ENCODE assay signal across 1 cellular context in the genomic region with DNA sequence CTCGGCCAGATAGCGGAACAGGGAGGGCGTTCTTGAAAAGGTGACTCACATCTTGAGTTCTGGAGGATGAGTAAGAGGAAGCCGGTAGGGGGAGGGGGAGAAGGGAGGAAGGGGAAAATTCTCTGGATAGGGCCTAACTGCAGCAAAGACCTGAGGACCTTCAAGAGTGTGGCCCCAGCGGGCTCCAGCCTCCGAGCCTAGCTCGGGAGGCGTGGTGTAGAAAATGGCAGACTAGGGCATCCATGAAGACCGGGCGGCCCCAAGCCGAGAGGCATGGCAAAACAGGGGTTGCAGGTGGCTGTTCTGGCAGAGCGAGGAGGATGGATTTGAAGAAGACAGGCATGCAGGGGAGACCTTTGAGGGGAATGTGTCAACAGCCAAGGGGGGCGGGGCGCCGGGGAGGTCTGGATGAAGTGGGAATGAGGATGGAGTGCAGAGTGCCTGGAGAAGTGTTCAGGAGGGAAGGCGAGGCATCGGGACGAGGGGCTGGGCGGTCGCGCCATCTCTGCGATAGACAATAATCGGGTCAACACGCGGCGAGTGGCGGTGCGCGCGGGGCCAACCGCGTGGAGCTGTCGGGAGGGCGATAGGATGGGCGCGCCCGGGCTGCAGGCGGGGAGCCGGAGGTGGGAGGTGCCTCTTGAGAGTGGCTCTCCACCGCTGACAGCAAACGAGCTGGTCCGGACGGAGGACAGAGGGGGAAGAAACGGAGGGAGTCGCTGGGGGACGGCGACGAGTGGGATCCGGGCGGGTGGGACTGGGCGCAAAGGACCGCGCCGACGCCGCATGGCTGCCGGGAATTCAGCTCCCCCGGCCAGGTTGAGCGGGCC.
TF ChIP-seq lines count a peak whose summit lies in the region.

No MANE protein-coding gene starts in this region.

TF ChIP-seq in H1, 55 proteins besides CTCF, POLR2A, EP300 and RAD21 (continued from another document):
- TF ChIP-seq, protein P1, sequence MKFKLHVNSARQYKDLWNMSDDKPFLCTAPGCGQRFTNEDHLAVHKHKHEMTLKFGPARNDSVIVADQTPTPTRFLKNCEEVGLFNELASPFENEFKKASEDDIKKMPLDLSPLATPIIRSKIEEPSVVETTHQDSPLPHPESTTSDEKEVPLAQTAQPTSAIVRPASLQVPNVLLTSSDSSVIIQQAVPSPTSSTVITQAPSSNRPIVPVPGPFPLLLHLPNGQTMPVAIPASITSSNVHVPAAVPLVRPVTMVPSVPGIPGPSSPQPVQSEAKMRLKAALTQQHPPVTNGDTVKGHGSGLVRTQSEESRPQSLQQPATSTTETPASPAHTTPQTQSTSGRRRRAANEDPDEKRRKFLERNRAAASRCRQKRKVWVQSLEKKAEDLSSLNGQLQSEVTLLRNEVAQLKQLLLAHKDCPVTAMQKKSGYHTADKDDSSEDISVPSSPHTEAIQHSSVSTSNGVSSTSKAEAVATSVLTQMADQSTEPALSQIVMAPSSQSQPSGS (IDR thresholded peaks at IDR 0.05; ENCODE audit: low read length) = no peak
- peak; percentile 66 for TF ChIP-seq E2F6 (IDR thresholded peaks at IDR 0.05)
- peak; percentile 83; the same call in 1 of the 2 replicates for TF ChIP-seq JUND (IDR thresholded peaks at IDR 0.05; ENCODE audit: low read length)
- no peak for TF ChIP-seq RFX5 (IDR thresholded peaks at IDR 0.05; ENCODE audit: borderline replicate concordance, low read depth, low read length)
- no peak for TF ChIP-seq KDM4A (IDR thresholded peaks at IDR 0.05; ENCODE audit: low read depth, low read length, severe bottlenecking)
- no peak for TF ChIP-seq TBP (IDR thresholded peaks at IDR 0.05; ENCODE audit: low read depth, low read length)
- TF ChIP-seq MAX (IDR thresholded peaks at IDR 0.05) = peak; percentile 72
- 0 out of 2 replicates have a peak, but pooled peaks have one; percentile 18 for TF ChIP-seq GABPA (IDR thresholded peaks at IDR 0.05; ENCODE audit: borderline replicate concordance, insufficient read depth, low read length)
- no peak for TF ChIP-seq MAFK (IDR thresholded peaks at IDR 0.05; ENCODE audit: low read depth, low read length)
- no peak for TF ChIP-seq EZH2 (IDR thresholded peaks at IDR 0.05; ENCODE audit: low read depth, low read length, severe bottlenecking)
- TF ChIP-seq NRF1 (IDR thresholded peaks at IDR 0.05; ENCODE audit: low read depth, low read length) = no peak
- peak; percentile 5 for TF ChIP-seq ASH2L (IDR thresholded peaks at IDR 0.05; ENCODE audit: low read length)
- TF ChIP-seq KDM1A (IDR thresholded peaks at IDR 0.05; ENCODE audit: borderline replicate concordance, low read length) = no peak
- peak; percentile 90 for TF ChIP-seq RBBP5 (IDR thresholded peaks at IDR 0.05; ENCODE audit: borderline replicate concordance, low read depth, low read length)
- no peak for TF ChIP-seq POU5F1 (IDR thresholded peaks at IDR 0.05; ENCODE audit: low read depth, low read length)
- no peak for TF ChIP-seq CBX5 (IDR thresholded peaks at IDR 0.05; ENCODE audit: low read depth, low read length)
- TF ChIP-seq TAF1 (IDR thresholded peaks at IDR 0.05; ENCODE audit: low read depth, low read length) = no peak
- peak; percentile 81 for TF ChIP-seq SAP30 (IDR thresholded peaks at IDR 0.05; ENCODE audit: insufficient read depth, insufficient replicate concordance, low read length)
- TF ChIP-seq GTF2F1 (IDR thresholded peaks at IDR 0.05; ENCODE audit: borderline replicate concordance, low read depth, low read length) = no peak
- TF ChIP-seq TAF7 (optimal IDR thresholded peaks at IDR 0.05; ENCODE audit: borderline replicate concordance, low read depth, low read length) = no peak
- TF ChIP-seq PHF8 (conservative IDR thresholded peaks at IDR 0.05; ENCODE audit: low read depth, low read length) = 0 out of 2 replicates have a peak, but pooled peaks have one; percentile 13
- TF ChIP-seq, protein P2, sequence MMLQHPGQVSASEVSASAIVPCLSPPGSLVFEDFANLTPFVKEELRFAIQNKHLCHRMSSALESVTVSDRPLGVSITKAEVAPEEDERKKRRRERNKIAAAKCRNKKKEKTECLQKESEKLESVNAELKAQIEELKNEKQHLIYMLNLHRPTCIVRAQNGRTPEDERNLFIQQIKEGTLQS (IDR thresholded peaks at IDR 0.05; ENCODE audit: insufficient read depth, low read depth, low read length) = no peak
- TF ChIP-seq FOSL1 (IDR thresholded peaks at IDR 0.05; ENCODE audit: insufficient read depth, low read depth, low read length) = no peak
- TF ChIP-seq SIN3A (conservative IDR thresholded peaks at IDR 0.05 in 1 of 2, IDR thresholded peaks at IDR 0.05 in 1 of 2; ENCODE audit: low read depth in 1 of 2, low read length in 2 of 2) = peak in 1 of 2 experiments; percentile 48; a peak in 2 of 4 replicates
- no peak for TF ChIP-seq TCF12 (IDR thresholded peaks at IDR 0.05; ENCODE audit: low read depth, low read length)
- no peak; a peak in 1 of 4 replicates for TF ChIP-seq HDAC2 (IDR thresholded peaks at IDR 0.05; ENCODE audit: borderline replicate concordance in 1 of 2, low read depth in 2 of 2, low read length in 2 of 2)
